ENCODE assay signal across 1 cellular context in genomic region chr3:95627293-95627692, GRCh38.
TF ChIP-seq lines count a peak whose summit lies in the region.

No MANE protein-coding gene starts in this region.

TF ChIP-seq in H1, 55 proteins besides CTCF, POLR2A, EP300 and RAD21 (continued from another document):
- no peak for TF ChIP-seq CHD7 (IDR thresholded peaks at IDR 0.05; ENCODE audit: insufficient replicate concordance, low read length)
